ENCODE assay signal across 23 cellular contexts in genomic region chr14:21614245-21614644, GRCh38. TPM values are rescaled to one million over a fixed set of nuclear protein-coding genes. Genes with fewer than 3 reads are reported as not detected.
DNase-seq lines count a peak whose midpoint lies in the region; ATAC-seq and TF ChIP-seq lines count a peak whose summit lies in the region.
"Had no signal": no experiment of that assay in that cellular context is flagged by ENCODE, and none has a peak within 500 bp of the region (broad histone marks: within the 10 kb centered on the region; RNA-seq: fewer than 3 reads in every experiment).

No MANE protein-coding gene starts in this region.

- H3K4me3 Mint-ChIP-seq in activated CD8-positive, alpha-beta T cell treated with anti-CD3 and anti-CD28 coated beads, Interleukin-2, amount 10 ng/mL, durations not matched to agents 7 days and 5 days = no peak overlapping the region
- H3K4me3 Mint-ChIP-seq: CD4-positive, alpha-beta T cell had no signal

- DNase-seq in DMS53 treated with DMSO at 0.1 percent for 48 hours (lab: John Stamatoyannopoulos, UW; ENCODE audit: unreplicated experiment) (peak; percentile 0), LNCaP clone FGC (ENCODE audit: low read depth) (peak; percentile 62), iPS-NIHi11 (ENCODE audit: low spot score) (peak; percentile 32), prostate gland (ENCODE audit: low spot score) (peak; percentile 9), NCI-H128 (lab: John Stamatoyannopoulos, UW; ENCODE audit: unreplicated experiment) (no peak)
- DNase-seq in activated CD8-positive, alpha-beta T cell treated with anti-CD3 and anti-CD28 coated beads, Interleukin-2, amount 10 ng/mL, durations not matched to agents 7 days and 5 days = no peak
- DNase-seq: AML-193; CD4-positive, alpha-beta T cell; COR-L47; DMS79; EL; NCI-H1092; NCI-H1436; NCI-H187; NCI-H2081 treated with DMSO at 0.1 percent for 48 hours; NCI-H524; NCI-H774; PC-3; SK-N-SH had no signal

- no peaks in the 10 kb centered on the region for H3K27me3 ChIP-seq in prostate gland (replicated peaks; ENCODE audit: insufficient read depth)
- H3K27me3 ChIP-seq: BLaER1 treated with 17β-estradiol and CSF1 and Interleukin-3, amounts not matched to agents 10 nM and 100 nM had no signal

- no peak for TF ChIP-seq CTCF in LNCaP clone FGC (IDR thresholded peaks at IDR 0.05; ENCODE audit: control insufficient read depth, extremely low read depth, insufficient read depth)
- no peak for TF ChIP-seq CTCF in prostate gland (IDR thresholded peaks at IDR 0.05)

- no peaks in the 10 kb centered on the region for H3K36me3 Mint-ChIP-seq in activated CD8-positive, alpha-beta T cell treated with anti-CD3 and anti-CD28 coated beads, Interleukin-2, amount 10 ng/mL, durations not matched to agents 7 days and 5 days (ENCODE audit: low read depth)

- H3K27ac Mint-ChIP-seq in activated CD8-positive, alpha-beta T cell treated with anti-CD3 and anti-CD28 coated beads, Interleukin-2, amount 10 ng/mL, durations not matched to agents 7 days and 5 days = no peak overlapping the region
- H3K27ac Mint-ChIP-seq: CD4-positive, alpha-beta T cell had no signal

- no peaks in the 10 kb centered on the region for H3K9me3 Mint-ChIP-seq in activated CD8-positive, alpha-beta T cell treated with anti-CD3 and anti-CD28 coated beads, Interleukin-2, amount 10 ng/mL, durations not matched to agents 7 days and 5 days (ENCODE audit: insufficient read depth)
- H3K9me3 Mint-ChIP-seq: CD4-positive, alpha-beta T cell had no signal

- POLR2A ChIA-PET in activated CD8-positive, alpha-beta T cell treated with anti-CD3 and anti-CD28 coated beads, Interleukin-2, amount 10 ng/mL, durations not matched to agents 7 days and 5 days (lab: Charles Lee) = no interaction called here

- TF ChIP-seq POLR2A in prostate gland (IDR thresholded peaks at IDR 0.05) = no peak

- no peak for ATAC-seq in HG02678 (IDR thresholded peaks at IDR 0.05; ENCODE audit: unreplicated experiment)
- no peak for ATAC-seq in activated CD8-positive, alpha-beta T cell treated with anti-CD3 and anti-CD28 coated beads, Interleukin-2, amount 10 ng/mL, durations not matched to agents 7 days and 5 days
- ATAC-seq: A549, PC-3 had no signal

- H3K27me3 Mint-ChIP-seq in activated CD8-positive, alpha-beta T cell treated with anti-CD3 and anti-CD28 coated beads, Interleukin-2, amount 10 ng/mL, durations not matched to agents 7 days and 5 days (ENCODE audit: low read depth) = peaks cover 11% of the 10 kb centered on the region

- WGBS in prostate gland = 35% methylated on average over 1 of the region's 1 CpG

- H3K9me3 ChIP-seq in prostate gland = no peaks in the 10 kb centered on the region
- H3K9me3 ChIP-seq: A549; BLaER1 treated with 17β-estradiol and CSF1 and Interleukin-3, amounts not matched to agents 10 nM and 100 nM; SK-N-SH had no signal

- H3K36me3 ChIP-seq in prostate gland = no peaks in the 10 kb centered on the region
- H3K36me3 ChIP-seq: BLaER1 treated with 17β-estradiol and CSF1 and Interleukin-3, amounts not matched to agents 10 nM and 100 nM had no signal

- CTCF ChIA-PET in activated CD8-positive, alpha-beta T cell treated with anti-CD3 and anti-CD28 coated beads, Interleukin-2, amount 10 ng/mL, durations not matched to agents 7 days and 5 days (lab: Charles Lee) = no interaction called here

- no peaks in the 10 kb centered on the region for H3K4me1 Mint-ChIP-seq in activated CD8-positive, alpha-beta T cell treated with anti-CD3 and anti-CD28 coated beads, Interleukin-2, amount 10 ng/mL, durations not matched to agents 7 days and 5 days (ENCODE audit: low read depth)

- no peaks in the 10 kb centered on the region for H3K4me1 ChIP-seq in prostate gland (replicated peaks)
- H3K4me1 ChIP-seq: A549 had no signal

- no peak overlapping the region for H3K27ac ChIP-seq in prostate gland
- H3K27ac ChIP-seq: A549; BLaER1 treated with 17β-estradiol and CSF1 and Interleukin-3, amounts not matched to agents 10 nM and 100 nM had no signal

- intact Hi-C loops in prostate gland (cut with DNase I) = no loop called here

- H3K4me3 ChIP-seq in LNCaP clone FGC (ENCODE audit: low read depth, low read length) (no peak overlapping the region), prostate gland (no peak overlapping the region)
- H3K4me3 ChIP-seq: A549; BLaER1 treated with 17β-estradiol and CSF1 and Interleukin-3, amounts not matched to agents 10 nM and 100 nM had no signal

RNA-seq across cellular contexts. Expression of gene OR10G2, which starts 20.5 kb away (rescaled TPM):
- not detected for total RNA-seq in prostate gland
- not detected for total RNA-seq in activated CD8-positive, alpha-beta T cell treated with anti-CD3 and anti-CD28 coated beads, Interleukin-2, amount 10 ng/mL, durations not matched to agents 7 days and 5 days
- total RNA-seq: CD4-positive, alpha-beta T cell; HT-29; PC-3 had no signal

RNA-seq across cellular contexts. Expression of gene OR10G3, which starts 34.4 kb away (rescaled TPM):
- not detected for total RNA-seq in prostate gland
- total RNA-seq in activated CD8-positive, alpha-beta T cell treated with anti-CD3 and anti-CD28 coated beads, Interleukin-2, amount 10 ng/mL, durations not matched to agents 7 days and 5 days = not detected
- total RNA-seq: CD4-positive, alpha-beta T cell; HT-29; PC-3 had no signal

RNA-seq across cellular contexts. Expression of gene OR4E2, which starts 39.4 kb away (rescaled TPM):
- not detected for total RNA-seq in prostate gland
- not detected for total RNA-seq in activated CD8-positive, alpha-beta T cell treated with anti-CD3 and anti-CD28 coated beads, Interleukin-2, amount 10 ng/mL, durations not matched to agents 7 days and 5 days
- total RNA-seq: CD4-positive, alpha-beta T cell; HT-29; PC-3 had no signal

RNA-seq across cellular contexts. Expression of gene OR4E1, which starts 59.4 kb away (rescaled TPM):
- total RNA-seq in prostate gland = not detected
- under 1 TPM in 1 of 2 experiments, not detected in 1; 0.05 TPM for total RNA-seq in activated CD8-positive, alpha-beta T cell treated with anti-CD3 and anti-CD28 coated beads, Interleukin-2, amount 10 ng/mL, durations not matched to agents 7 days and 5 days
- total RNA-seq: CD4-positive, alpha-beta T cell; HT-29; PC-3 had no signal

Comparison
In these comparisons a context has a peak if more than half of its experiments do, and no peak if none do; other contexts are left out.
1. DNase-seq: peak in DMS53 treated with DMSO at 0.1 percent for 48 hours (single experiment), LNCaP clone FGC (single experiment), iPS-NIHi11 (single experiment) and prostate gland (single experiment); none in activated CD8-positive, alpha-beta T cell treated with anti-CD3 and anti-CD28 coated beads, Interleukin-2, amount 10 ng/mL, durations not matched to agents 7 days and 5 days (single experiment) and NCI-H128 (single experiment).